In the genomic region with DNA sequence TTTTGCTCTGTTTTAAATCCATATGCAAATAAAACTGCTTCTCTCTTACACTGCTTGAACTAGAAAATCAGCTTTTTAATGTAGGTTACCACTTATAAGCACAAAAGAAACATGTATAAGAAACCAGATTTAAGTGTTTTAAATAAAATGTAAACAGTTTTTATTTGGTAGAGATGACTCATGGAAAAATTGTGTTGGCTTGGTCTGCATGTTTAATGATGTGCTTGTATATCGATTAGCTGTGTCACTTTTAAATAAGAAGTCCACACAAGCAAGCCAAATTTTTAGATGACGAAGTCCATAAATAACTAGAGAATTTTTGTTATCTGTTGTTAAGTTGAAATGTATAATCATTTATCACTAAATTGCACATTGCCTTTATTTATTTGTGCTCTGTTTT, we compare ENCODE assay signal across 30 cellular contexts.
DNase-seq lines count a peak whose midpoint lies in the region; ATAC-seq and TF ChIP-seq lines count a peak whose summit lies in the region.
"Had no signal": no experiment of that assay in that cellular context is flagged by ENCODE, and none has a peak within 500 bp of the region (broad histone marks: within the 10 kb centered on the region; RNA-seq: fewer than 3 reads in every experiment).

No MANE protein-coding gene starts in this region.

- peak overlapping the region; percentile 63 for H2BK5ac ChIP-seq in IMR-90 (ENCODE audit: low read depth, low read length, poor library complexity, severe bottlenecking)

- intact Hi-C loops in IMR-90 (cut with micrococcal nuclease), result loop anchor here (5.0 kb wide), 1 partner anchor 118 kb away; a partner anchor contains a TSS
- intact Hi-C loops in psoas muscle (cut with DNase I), result no loop called here
- intact Hi-C loops in head of caudate nucleus (cut with DNase I), result no loop called here

- H2BK120ac ChIP-seq in IMR-90 (ENCODE audit: low read depth, low read length), result peak overlapping the region; percentile 75; the same call in 1 of the 2 replicates

- H3K36me3 ChIP-seq in ACC112 (ENCODE audit: insufficient read depth, low read length), result peaks cover 8% of the 10 kb centered on the region
- 0 out of 2 replicates have a peak, but pooled peaks cover 1% of the 10 kb centered on the region for H3K36me3 ChIP-seq in IMR-90 (ENCODE audit: control insufficient read depth, insufficient read depth, low read length)
- no peaks in the 10 kb centered on the region for H3K36me3 ChIP-seq in fibroblast of lung (ENCODE audit: control insufficient read depth, insufficient read depth, low read length)
- peaks cover 0 to 14% of the 10 kb centered on the region in 2 donors for H3K36me3 ChIP-seq in psoas muscle (ENCODE audit: insufficient read depth in 1 of 2, low read depth in 1 of 2)

- H3K9me1 ChIP-seq in IMR-90 (ENCODE audit: insufficient read depth, low read length), result peaks cover 4% of the 10 kb centered on the region

- BruUV-seq in IMR-90 (replicated peaks; lab: Mats Ljungman, UMichigan), result no TSS peak

- no peak overlapping the region for H3K4ac ChIP-seq in IMR-90 (ENCODE audit: low read depth, low read length)

- dilution Hi-C loops in IMR-90 (cut with HindIII; ENCODE audit: low sequenced_read_pairs, unreplicated experiment), result no loop called here

- H3K4me1 ChIP-seq in ACC112 (ENCODE audit: control insufficient read depth, insufficient read depth, low read length, unreplicated experiment) (peaks cover 23% of the 10 kb centered on the region), IMR-90 (ENCODE audit: control insufficient read depth, insufficient read depth, low read length) (peaks cover 10% of the 10 kb centered on the region), fibroblast of lung (ENCODE audit: control insufficient read depth, extremely low read depth, insufficient read depth, low read length) (peaks cover 13% of the 10 kb centered on the region), psoas muscle (no peaks in the 10 kb centered on the region)

- H3K4me2 ChIP-seq in IMR-90 (ENCODE audit: low read depth, low read length) (peak overlapping the region; percentile 87), fibroblast of lung (ENCODE audit: extremely low read depth, insufficient read depth, low read length) (peak overlapping the region; percentile 62)
- H3K4me2 ChIP-seq: hepatocyte had no signal

- H4K5ac ChIP-seq in IMR-90 (ENCODE audit: low read depth, low read length), result no peak overlapping the region

- H3K56ac ChIP-seq in IMR-90 (ENCODE audit: extremely low read depth, insufficient read depth, low read length), result no peak overlapping the region

- H3K79me2 ChIP-seq in ACC112 (ENCODE audit: control insufficient read depth, insufficient read depth, low read length, unreplicated experiment), result no peaks in the 10 kb centered on the region
- no peaks in the 10 kb centered on the region for H3K79me2 ChIP-seq in fibroblast of lung (ENCODE audit: control insufficient read depth, insufficient read depth, low read length)
- H3K79me2 ChIP-seq: hepatocyte had no signal

- no peak for TF ChIP-seq POLR2A in IMR-90 (IDR thresholded peaks at IDR 0.05; ENCODE audit: low read depth, low read length)

- H2AK5ac ChIP-seq in IMR-90 (ENCODE audit: low read depth, low read length), result no peak overlapping the region

- H3K27ac ChIP-seq in ACC112 (ENCODE audit: low read depth, low read length) (no peak overlapping the region), IMR-90 (ENCODE audit: insufficient read depth, low read length) (peak overlapping the region; percentile 79; the same call in 1 of the 2 replicates), fibroblast of lung (ENCODE audit: insufficient read depth, low read length) (peak overlapping the region; percentile 4), psoas muscle (peak overlapping the region; percentile 1)
- H3K27ac ChIP-seq: hepatocyte had no signal

- H3K9me3 ChIP-seq in IMR-90 (ENCODE audit: control insufficient read depth, insufficient read depth, low read length), result no peaks in the 10 kb centered on the region
- H3K9me3 ChIP-seq in fibroblast of lung (ENCODE audit: control insufficient read depth, insufficient read depth, low read depth, low read length), result no peaks in the 10 kb centered on the region
- H3K9me3 ChIP-seq in psoas muscle, result no peaks in the 10 kb centered on the region
- H3K9me3 ChIP-seq: esophagus squamous epithelium, gastroesophageal sphincter had no signal

- no peaks in the 10 kb centered on the region for H3K27me3 ChIP-seq in ACC112 (ENCODE audit: insufficient read depth, low read length)
- no peaks in the 10 kb centered on the region for H3K27me3 ChIP-seq in IMR-90 (ENCODE audit: control insufficient read depth, insufficient read depth, low read length)
- H3K27me3 ChIP-seq in fibroblast of lung (ENCODE audit: control insufficient read depth, insufficient read depth, low read length), result no peaks in the 10 kb centered on the region
- no peaks in the 10 kb centered on the region for H3K27me3 ChIP-seq in psoas muscle (ENCODE audit: insufficient read depth in 3 of 3, low read length in 2 of 3)
- H3K27me3 ChIP-seq: BLaER1 treated with 17β-estradiol and CSF1 and Interleukin-3, amounts not matched to agents 10 nM and 100 nM; esophagus squamous epithelium; gastroesophageal sphincter; hepatocyte had no signal

- DNase-seq in IMR-90 (peak; percentile 55), fibroblast of lung (ENCODE audit: low read depth in 2 of 2) (peak; percentile 54 to 59), psoas muscle (no peak), GOT3 (lab: John Stamatoyannopoulos, UW) (no peak), head of caudate nucleus (no peak)
- DNase-seq: activated CD4-positive, alpha-beta T cell treated with anti-CD3 and anti-CD28 coated beads, Interleukin-2, amount 50 U/mL, for 48 hours; activated naive CD8-positive, alpha-beta T cell treated with anti-CD3 and anti-CD28 coated beads, Interleukin-2, amount 50 U/mL, for 24 hours; activated T-cell treated with anti-CD3 and anti-CD28 coated beads, Interleukin-2, amount 50 U/mL, for 48 hours; dermis blood vessel endothelial cell; DMS153; esophagus squamous epithelium; KG1; left cardiac atrium; mammary epithelial cell; MM.1S; NCI-H1105 treated with DMSO at 0.1 percent for 48 hours; NCI-H2029 treated with DMSO at 0.1 percent for 48 hours; NCI-H526; NK-92 treated with Interleukin-12 subunit alpha and Interleukin-12 subunit beta, amount 100 ng/mL, for 24 hours; retina; stimulated activated CD4-positive, alpha-beta T cell treated with anti-CD3 and anti-CD28 coated beads, Interleukin-2, amount 100 ng/mL, for 24 hours; stimulated activated naive CD8-positive, alpha-beta T cell treated with anti-CD3 and anti-CD28 coated beads, Interleukin-15, Interleukin-2, amounts not matched to agents 100 U/mL and 50 U/mL, for 24 hours; T-helper 2 cell had no signal

- peak overlapping the region; percentile 4; the same call in 1 of the 2 replicates for H3K23ac ChIP-seq in IMR-90 (ENCODE audit: low read depth, low read length)

- ATAC-seq in IMR-90 (ENCODE audit: low read depth) (peak; percentile 33), psoas muscle (no peak), HG03439 (IDR thresholded peaks at IDR 0.05; ENCODE audit: unreplicated experiment) (no peak)
- ATAC-seq: activated CD4-positive, CD25-positive, alpha-beta regulatory T cell treated with anti-CD3 and anti-CD28 coated beads, Interleukin-2, amount 50 U/mL, for 24 hours; activated naive CD8-positive, alpha-beta T cell treated with anti-CD3 and anti-CD28 coated beads, Interleukin-2, amount 50 U/mL, for 24 hours; gastroesophageal sphincter; left cardiac atrium; natural killer cell treated with Interleukin-12 subunit alpha and Interleukin-12 subunit beta and Interleukin-15 and Interleukin-18, amount 100 ng/mL, for 72 hours; stimulated activated naive CD8-positive, alpha-beta T cell treated with anti-CD3 and anti-CD28 coated beads, Interleukin-15, Interleukin-2, amounts not matched to agents 100 U/mL and 50 U/mL, for 24 hours had no signal

- no peak overlapping the region for H3K18ac ChIP-seq in IMR-90 (ENCODE audit: low read depth, low read length)

- H4K91ac ChIP-seq in IMR-90 (ENCODE audit: insufficient read depth, low read depth, low read length), result peak overlapping the region; percentile 73; the same call in 1 of the 2 replicates

- no peak overlapping the region for H2BK15ac ChIP-seq in IMR-90 (ENCODE audit: low read depth, low read length)

- in situ Hi-C loops in IMR-90 (cut with MboI; ENCODE audit: low sequenced_read_pairs), result no loop called here

- H2BK20ac ChIP-seq in IMR-90 (ENCODE audit: low read depth, low read length), result peak overlapping the region; percentile 38; the same call in 1 of the 2 replicates

- H3K4me3 ChIP-seq in ACC112 (ENCODE audit: low read depth, low read length) (peak overlapping the region; percentile 14), IMR-90 (ENCODE audit: insufficient read depth, low read depth, low read length) (no peak overlapping the region), fibroblast of lung (replicated peaks in 1 of 4; ENCODE audit: control extremely low read depth in 1 of 4, insufficient read depth in 1 of 4, low read depth in 3 of 4, low read length in 4 of 4) (no peak overlapping the region), psoas muscle (no peak overlapping the region)
- H3K4me3 ChIP-seq: BLaER1 treated with 17β-estradiol and CSF1 and Interleukin-3, amounts not matched to agents 10 nM and 100 nM; esophagus squamous epithelium; gastroesophageal sphincter; hepatocyte had no signal

- no CpG with 5 or more reads among the region's 2 CpGs for WGBS in IMR-90 (ENCODE audit: extremely low coverage in 2 of 2, insufficient read length in 1 of 2), 2 experiments
- 76 to 85% (median 80%) methylated on average over 2 of the region's 2 CpGs for WGBS in psoas muscle, 3 donors

- H4K20me1 ChIP-seq in IMR-90 (ENCODE audit: insufficient read depth, low read length), result no peaks in the 10 kb centered on the region
- H4K20me1 ChIP-seq in fibroblast of lung (ENCODE audit: control insufficient read depth, extremely low read depth, insufficient read depth, low read length), result no peaks in the 10 kb centered on the region
- H4K20me1 ChIP-seq: BLaER1 treated with 17β-estradiol and CSF1 and Interleukin-3, amounts not matched to agents 10 nM and 100 nM had no signal

- H3K9ac ChIP-seq in IMR-90 (ENCODE audit: low read depth, low read length) (0 out of 2 replicates have a peak overlapping the region, but pooled peaks have one; percentile 62), fibroblast of lung (ENCODE audit: insufficient read depth, low read length) (no peak overlapping the region)
- H3K9ac ChIP-seq: BLaER1 treated with 17β-estradiol and CSF1 and Interleukin-3, amounts not matched to agents 10 nM and 100 nM had no signal

- H3K79me1 ChIP-seq in IMR-90 (ENCODE audit: low read depth in 1 of 2, low read length in 2 of 2), result no peaks in the 10 kb centered on the region

- POLR2A ChIA-PET in IMR-90 (lab: Charles Lee; ENCODE audit: unreplicated experiment), result no interaction called here

- peak overlapping the region; percentile 25 to 71; a peak in 1 of 4 replicates for H4K8ac ChIP-seq in IMR-90 (ENCODE audit: low read depth in 2 of 2, low read length in 2 of 2)

- no peak for TF ChIP-seq CTCF in IMR-90 (conservative IDR thresholded peaks at IDR 0.05; ENCODE audit: low read depth, low read length)
- TF ChIP-seq CTCF in fibroblast of lung (conservative IDR thresholded peaks at IDR 0.05 in 1 of 2, IDR thresholded peaks at IDR 0.05 in 1 of 2; ENCODE audit: low read depth in 1 of 2, low read length in 2 of 2), result no peak
- no peak for TF ChIP-seq CTCF in psoas muscle (IDR thresholded peaks at IDR 0.05)

- H2AK9ac ChIP-seq in IMR-90 (replicated peaks; ENCODE audit: low read depth, low read length, poor library complexity), result no peak overlapping the region

- H2AFZ ChIP-seq in ACC112 (ENCODE audit: low read length, unreplicated experiment) (peak overlapping the region; percentile 45), IMR-90 (replicated peaks; ENCODE audit: low read length, poor library complexity) (no peak overlapping the region), fibroblast of lung (ENCODE audit: low read length) (no peak overlapping the region)
- H2AFZ ChIP-seq: hepatocyte had no signal

- TF ChIP-seq RAD21 in IMR-90 (IDR thresholded peaks at IDR 0.05; ENCODE audit: low read length), result no peak

- CTCF ChIA-PET in IMR-90 (lab: Yijun Ruan, JAX), result interaction anchor here (0.9 kb wide), 1 partner anchor 10 kb away, joined by 3 read pairs; no protein-coding TSS in a partner anchor

- no peak overlapping the region for H3K14ac ChIP-seq in IMR-90 (replicated peaks; ENCODE audit: low read depth, low read length)

Comparison
In these comparisons a context has a peak if more than half of its experiments do, and no peak if none do; other contexts are left out.
1. DNase-seq: peak in IMR-90 (single experiment) and fibroblast of lung (2 of 2); none in psoas muscle (0 of 2), GOT3 (single experiment) and head of caudate nucleus (0 of 42).